Comparison of ENCODE assay signal across 15 cellular contexts in genomic region chr17:78787444-78787843, GRCh38. TPM values are rescaled to one million over a fixed set of nuclear protein-coding genes. Genes with fewer than 3 reads are reported as not detected.
DNase-seq lines count a peak whose midpoint lies in the region; ATAC-seq, FAIRE-seq and TF ChIP-seq lines count a peak whose summit lies in the region.
"Had no signal": no experiment of that assay in that cellular context is flagged by ENCODE, and none has a peak within 500 bp of the region (broad histone marks: within the 10 kb centered on the region; RNA-seq: fewer than 3 reads in every experiment).

No MANE protein-coding gene starts in this region.

- H3K4me3 ChIP-seq in HepG2 (replicated peaks in 1 of 3; ENCODE audit: insufficient read depth in 1 of 3, low read depth in 2 of 3, low read length in 3 of 3) (no peak overlapping the region), right lobe of liver (no peak overlapping the region)
- H3K4me3 ChIP-seq: gastroesophageal sphincter, GM23248, lung had no signal

- peaks cover 79% of the 10 kb centered on the region for H3K36me3 Mint-ChIP-seq in effector memory CD8-positive, alpha-beta T cell (ENCODE audit: insufficient read depth)

- TF ChIP-seq POLR2A in HepG2 (IDR thresholded peaks at IDR 0.05; ENCODE audit: insufficient read depth in 1 of 2, low read depth in 2 of 2, low read length in 2 of 2) = no peak
- no peak for TF ChIP-seq POLR2A in right lobe of liver (IDR thresholded peaks at IDR 0.05)

- WGBS in HepG2 (ENCODE audit: low lambda C conversion rate) = 93% methylated on average over 7 of the region's 7 CpGs
- 86% methylated on average over 6 of the region's 7 CpGs for WGBS in right lobe of liver (ENCODE audit: insufficient coverage, low coverage, low lambda C conversion rate, missing lambda C conversion rate)

- H3K9me3 Mint-ChIP-seq in effector memory CD8-positive, alpha-beta T cell = no peaks in the 10 kb centered on the region
- H3K9me3 Mint-ChIP-seq: nephron progenitor cell had no signal

- peak overlapping the region; percentile 69 to 82 for H3K27ac Mint-ChIP-seq in effector memory CD8-positive, alpha-beta T cell
- H3K27ac Mint-ChIP-seq: nephron progenitor cell had no signal

- H3K27ac ChIP-seq in HepG2 (ENCODE audit: extremely low read length, insufficient read depth, low read length) = no peak overlapping the region
- no peak overlapping the region for H3K27ac ChIP-seq in right lobe of liver
- peak overlapping the region; percentile 12; the same call in 1 of the 2 replicates for H3K27ac ChIP-seq in RWPE1
- H3K27ac ChIP-seq: gastroesophageal sphincter, GM23248 had no signal

- POLR2A ChIA-PET in HepG2 (lab: Yijun Ruan, JAX) (no interaction called here), RWPE1 (lab: Yijun Ruan, JAX; ENCODE audit: low non-redundant PET) (no interaction called here)

- H3K9me3 ChIP-seq in HepG2 (ENCODE audit: low read length) (no peaks in the 10 kb centered on the region), right lobe of liver (no peaks in the 10 kb centered on the region)
- H3K9me3 ChIP-seq: gastroesophageal sphincter had no signal

- H3K4me1 Mint-ChIP-seq in effector memory CD8-positive, alpha-beta T cell (ENCODE audit: low read depth in 2 of 2) = peaks cover 48 to 53% of the 10 kb centered on the region in 2 donors

- ATAC-seq in HepG2 = no peak
- ATAC-seq in right lobe of liver = no peak
- ATAC-seq in effector memory CD8-positive, alpha-beta T cell (replicated peaks) = no peak
- no peak for ATAC-seq in HG02884 (IDR thresholded peaks at IDR 0.05; ENCODE audit: unreplicated experiment)
- ATAC-seq in GM21381 (IDR thresholded peaks at IDR 0.05; ENCODE audit: unreplicated experiment) = no peak
- ATAC-seq: gastroesophageal sphincter had no signal

- no peak overlapping the region for H3K4me2 ChIP-seq in HepG2 (ENCODE audit: low read depth, low read length)

- CTCF ChIA-PET in HepG2 (lab: Yijun Ruan, JAX; ENCODE audit: low intra/inter-chr PET ratio, low total read pairs) (no interaction called here), RWPE1 (lab: Yijun Ruan, JAX) (no interaction called here)

- TF ChIP-seq EP300 in HepG2 (IDR thresholded peaks at IDR 0.05; ENCODE audit: low read depth in 2 of 2, low read length in 2 of 2) (no peak), HepG2 (CRISPR knock-in tag; IDR thresholded peaks at IDR 0.05; ENCODE audit: borderline replicate concordance) (no peak)

- no peaks in the 10 kb centered on the region for H3K27me3 ChIP-seq in HepG2 (ENCODE audit: control insufficient read depth in 1 of 2, insufficient read depth in 2 of 2, low read length in 2 of 2)
- no peaks in the 10 kb centered on the region for H3K27me3 ChIP-seq in right lobe of liver
- H3K27me3 ChIP-seq: gastroesophageal sphincter had no signal

- no TSS peak for BruUV-seq in HepG2 (replicated peaks; lab: Mats Ljungman, UMichigan)

- TF ChIP-seq CTCF in HepG2 (CRISPR knock-in tag; IDR thresholded peaks at IDR 0.05) (no peak), right lobe of liver (IDR thresholded peaks at IDR 0.05) (no peak), RWPE1 (conservative IDR thresholded peaks at IDR 0.05; ENCODE audit: low read depth) (no peak)

- no peak for TF ChIP-seq RAD21 in HepG2 (CRISPR knock-in tag; IDR thresholded peaks at IDR 0.05)

- H4K20me1 ChIP-seq in HepG2 (ENCODE audit: insufficient read depth, low read length) = no peaks in the 10 kb centered on the region

- no peaks in the 10 kb centered on the region for H3K79me2 ChIP-seq in HepG2 (ENCODE audit: insufficient read depth, low read length)

- intact Hi-C loops in HepG2 (cut with micrococcal nuclease; ENCODE audit: unreplicated experiment) (no loop called here), right lobe of liver (cut with DNase I) (no loop called here)

- no peak overlapping the region for H2AFZ ChIP-seq in HepG2 (ENCODE audit: low read length)
- H2AFZ ChIP-seq: GM23248 had no signal

- DNase-seq in HepG2 (ENCODE audit: low spot score) = no peak
- DNase-seq in right lobe of liver = no peak
- DNase-seq in RWPE1 (ENCODE audit: low spot score) = no peak
- no peak for DNase-seq in effector memory CD8-positive, alpha-beta T cell
- DNase-seq in NCI-H1417 treated with DMSO at 0.1 percent for 48 hours (lab: John Stamatoyannopoulos, UW) = no peak
- DNase-seq in dermis blood vessel endothelial cell = no peak
- DNase-seq: GM23248, NCI-H2081, nephron progenitor cell had no signal

- peak; percentile 12 for FAIRE-seq in HepG2 (lab: Jason Lieb, UNC)
- FAIRE-seq: endometrium, HTR-8/SVneo had no signal

- H3K4me3 Mint-ChIP-seq in effector memory CD8-positive, alpha-beta T cell = peak overlapping the region in 1 of 2 donors; percentile 44
- H3K4me3 Mint-ChIP-seq: nephron progenitor cell had no signal

- H3K4me1 ChIP-seq in HepG2 (ENCODE audit: insufficient read depth, low read length) (peaks cover 57% of the 10 kb centered on the region), right lobe of liver (peaks cover 0 to 35% (median 11%) of the 10 kb centered on the region in 4 donors)

- H3K36me3 ChIP-seq in HepG2 (replicated peaks in 1 of 2; ENCODE audit: control insufficient read depth in 1 of 2, insufficient read depth in 2 of 2, low read length in 2 of 2) = peaks cover 0 to 4% of the 10 kb centered on the region in 2 experiments; a peak in 1 of 5 replicates
- H3K36me3 ChIP-seq in right lobe of liver = no peaks in the 10 kb centered on the region

- no peaks in the 10 kb centered on the region for H3K27me3 Mint-ChIP-seq in effector memory CD8-positive, alpha-beta T cell

- in situ Hi-C loops in HepG2 (cut with HindIII; ENCODE audit: extremely low pct_ligation_motif_present, low pct_unique_long_range_greater_than_20kb) = no loop called here

- no peak overlapping the region for H3K9ac ChIP-seq in HepG2 (ENCODE audit: insufficient read depth, low read depth, low read length)
- H3K9ac ChIP-seq: GM23248 had no signal

RNA-seq across cellular contexts. Expression of gene CYTH1, which starts 5.4 kb away (rescaled TPM):
- total RNA-seq in HepG2 (2016; rRNA removed; fragmentation: Illumina TruSeq; extraction: Trizol) (20.1 and 21.3 TPM in 2 replicates), right lobe of liver (10 to 100 TPM; 14.8 to 46.2 (median 28.8) TPM), dermis blood vessel endothelial cell (50.6 and 51.4 TPM in 2 replicates)
- total RNA-seq in HepG2 (2016; cell fraction: cytosol; rRNA removed; fragmentation: Illumina TruSeq; extraction: Trizol; ENCODE audit: low read depth) = 4.6 and 4.8 TPM in 2 replicates
- total RNA-seq in HepG2 (2016; cell fraction: insoluble cytoplasmic fraction; rRNA removed; fragmentation: Illumina TruSeq; extraction: Trizol) = 20.2 and 20.6 TPM in 2 replicates
- total RNA-seq in HepG2 (2016; cell fraction: membrane; rRNA removed; fragmentation: Illumina TruSeq; extraction: Trizol) = 12.9 and 13.2 TPM in 2 replicates
- total RNA-seq in HepG2 (2016; cell fraction: nucleus; rRNA removed; fragmentation: Illumina TruSeq; extraction: Trizol) = 21.3 and 24.7 TPM in 2 replicates
- 48.9 and 66.5 TPM in 2 replicates for polyA plus RNA-seq in HepG2 (2011; rRNA removed)
- 36.2 and 36.3 TPM in 2 replicates for polyA plus RNA-seq in HepG2 (2011; cell fraction: cytosol; rRNA removed)
- polyA plus RNA-seq in HepG2 (2011; cell fraction: nucleus; rRNA removed) = 233 and 263 TPM in 2 replicates
- polyA plus RNA-seq in HepG2 (2012) = 33.2 and 38.1 TPM in 2 replicates
- 2.0 TPM in 2 replicates for polyA plus RNA-seq in HepG2 (2016; cell fraction: cytosol; fragmentation: Illumina TruSeq; extraction: Trizol; ENCODE audit: low read depth)
- 22.9 and 27.1 TPM in 2 replicates for polyA plus RNA-seq in HepG2 (2016; cell fraction: insoluble cytoplasmic fraction; fragmentation: Illumina TruSeq; extraction: Trizol; ENCODE audit: low read depth)
- 7.5 and 8.2 TPM in 2 replicates for polyA plus RNA-seq in HepG2 (2016; cell fraction: membrane; fragmentation: Illumina TruSeq; extraction: Trizol; ENCODE audit: low read depth)
- 48.3 and 49.0 TPM in 2 replicates for polyA plus RNA-seq in HepG2 (2016; cell fraction: nucleus; fragmentation: Illumina TruSeq; extraction: Trizol; ENCODE audit: insufficient read depth, low read depth)
- polyA minus RNA-seq in HepG2 (2011; rRNA and poly(A)+ RNA removed; ENCODE audit: low replicate concordance) = 20.1 and 43.0 TPM in 2 replicates
- 16.4 and 17.8 TPM in 2 replicates for polyA minus RNA-seq in HepG2 (2011; cell fraction: cytosol; rRNA and poly(A)+ RNA removed)
- polyA minus RNA-seq in HepG2 (2011; cell fraction: nucleus; rRNA and poly(A)+ RNA removed) = 66.4 and 72.6 TPM in 2 replicates

RNA-seq across cellular contexts. Expression of gene USP36, which starts 53.2 kb away (rescaled TPM):
- total RNA-seq in HepG2 (2016; rRNA removed; fragmentation: Illumina TruSeq; extraction: Trizol) = 29.6 and 30.7 TPM in 2 replicates
- 17.6 and 21.4 TPM in 2 replicates for total RNA-seq in HepG2 (2016; cell fraction: cytosol; rRNA removed; fragmentation: Illumina TruSeq; extraction: Trizol; ENCODE audit: low read depth)
- total RNA-seq in HepG2 (2016; cell fraction: insoluble cytoplasmic fraction; rRNA removed; fragmentation: Illumina TruSeq; extraction: Trizol) = 29.5 and 30.6 TPM in 2 replicates
- 23.9 and 28.0 TPM in 2 replicates for total RNA-seq in HepG2 (2016; cell fraction: membrane; rRNA removed; fragmentation: Illumina TruSeq; extraction: Trizol)
- 45.6 and 50.9 TPM in 2 replicates for total RNA-seq in HepG2 (2016; cell fraction: nucleus; rRNA removed; fragmentation: Illumina TruSeq; extraction: Trizol)
- polyA plus RNA-seq in HepG2 (2011; rRNA removed) = 45.9 and 49.4 TPM in 2 replicates
- polyA plus RNA-seq in HepG2 (2011; cell fraction: cytosol; rRNA removed) = 22.4 and 27.2 TPM in 2 replicates
- polyA plus RNA-seq in HepG2 (2011; cell fraction: nucleus; rRNA removed) = 148 and 160 TPM in 2 replicates
- polyA plus RNA-seq in HepG2 (2012) = 49.1 and 55.7 TPM in 2 replicates
- polyA plus RNA-seq in HepG2 (2016; cell fraction: cytosol; fragmentation: Illumina TruSeq; extraction: Trizol; ENCODE audit: low read depth) = 1.6 and 2.3 TPM in 2 replicates
- 22.1 and 28.5 TPM in 2 replicates for polyA plus RNA-seq in HepG2 (2016; cell fraction: insoluble cytoplasmic fraction; fragmentation: Illumina TruSeq; extraction: Trizol; ENCODE audit: low read depth)
- polyA plus RNA-seq in HepG2 (2016; cell fraction: membrane; fragmentation: Illumina TruSeq; extraction: Trizol; ENCODE audit: low read depth) = 6.8 and 7.2 TPM in 2 replicates
- polyA plus RNA-seq in HepG2 (2016; cell fraction: nucleus; fragmentation: Illumina TruSeq; extraction: Trizol; ENCODE audit: insufficient read depth, low read depth) = 90.2 and 93.2 TPM in 2 replicates
- 82.7 and 86.0 TPM in 2 replicates for polyA minus RNA-seq in HepG2 (2011; rRNA and poly(A)+ RNA removed; ENCODE audit: low replicate concordance)
- 18.0 and 21.4 TPM in 2 replicates for polyA minus RNA-seq in HepG2 (2011; cell fraction: cytosol; rRNA and poly(A)+ RNA removed)
- 71.6 and 79.7 TPM in 2 replicates for polyA minus RNA-seq in HepG2 (2011; cell fraction: nucleus; rRNA and poly(A)+ RNA removed)
- total RNA-seq in right lobe of liver = 10 to 100 TPM; 12.7 to 27.8 (median 18.7) TPM
- 22.8 and 24.7 TPM in 2 replicates for total RNA-seq in dermis blood vessel endothelial cell
